In the genomic region with DNA sequence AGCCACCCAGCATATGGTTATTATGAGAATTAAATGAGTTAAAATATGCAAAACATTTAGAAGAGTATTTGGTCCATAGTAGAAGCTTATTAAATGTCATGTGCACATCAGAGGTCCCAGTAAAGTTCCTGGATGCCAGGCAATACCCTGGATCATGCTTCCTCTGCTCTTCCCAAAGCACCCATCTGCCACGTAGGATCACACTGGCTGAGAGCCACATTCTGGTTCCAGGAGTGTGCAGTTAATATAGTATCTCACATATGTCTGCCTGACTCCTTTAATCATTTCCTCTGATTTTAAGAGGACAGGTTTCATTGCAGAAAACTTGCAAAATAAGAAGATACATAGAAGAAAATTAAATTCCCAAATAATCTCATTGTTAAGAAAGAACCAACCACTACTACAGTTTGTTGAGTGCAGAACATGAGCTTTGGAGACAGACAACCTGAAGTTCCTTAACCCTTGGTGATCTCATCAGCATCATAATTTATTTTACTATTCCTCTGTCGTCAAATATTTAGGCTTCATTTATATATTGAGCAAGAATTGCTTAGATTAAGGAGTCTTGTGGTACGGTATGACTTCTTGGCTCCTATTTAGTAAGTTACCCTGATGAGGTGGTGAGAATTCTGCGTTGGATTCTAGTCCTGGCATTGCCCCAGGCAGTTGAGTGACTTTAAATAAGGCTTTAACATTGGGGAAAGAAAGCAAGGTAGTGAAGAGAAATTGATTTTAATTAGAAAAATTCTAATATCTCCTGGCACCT, we compare ENCODE assay signal across 14 cellular contexts. TPM values are rescaled to one million over a fixed set of nuclear protein-coding genes. Genes with fewer than 3 reads are reported as not detected.
"Had no signal": no experiment of that assay in that cellular context is flagged by ENCODE, and none has a peak within 500 bp of the region (broad histone marks: within the 10 kb centered on the region; RNA-seq: fewer than 3 reads in every experiment).

No MANE protein-coding gene starts in this region.

- H3K4me3 ChIP-seq: mucosa of descending colon, spleen had no signal

- ATAC-seq: activated CD8-positive, alpha-beta memory T cell treated with anti-CD3 and anti-CD28 coated beads, Interleukin-2, amount 10 ng/mL, durations not matched to agents 7 days and 5 days; effector memory CD8-positive, alpha-beta T cell; left ventricle myocardium superior; mucosa of descending colon; stimulated activated memory B cell treated with anti-CD40 and anti-IgM and Interleukin-4, amounts not matched to agents 10 μg/mL and 1 μg/mL and 100 μg/mL, for 72 hours had no signal

- H3K9me3 ChIP-seq: mucosa of descending colon, spleen had no signal

- H3K27ac ChIP-seq: spleen had no signal

- H3K36me3 ChIP-seq: spleen had no signal

- DNase-seq: activated CD4-positive, alpha-beta memory T cell treated with anti-CD3 and anti-CD28 coated beads, Interleukin-2, amount 10 ng/mL, durations not matched to agents 7 days and 5 days; activated CD4-positive, alpha-beta T cell treated with anti-CD3 and anti-CD28 coated beads for 48 hours; activated CD4-positive, CD25-positive, alpha-beta regulatory T cell; activated CD8-positive, alpha-beta memory T cell treated with anti-CD3 and anti-CD28 coated beads, Interleukin-2, amount 10 ng/mL, durations not matched to agents 7 days and 5 days; dermis blood vessel endothelial cell; effector memory CD8-positive, alpha-beta T cell; kidney glomerular epithelial cell; left ventricle myocardium superior; mucosa of descending colon; naive B cell; retina; spleen; stimulated activated CD4-positive, alpha-beta T cell treated with anti-CD3 and anti-CD28 coated beads, Interleukin-4, amount 100 ng/mL, for 4 hours had no signal

RNA-seq across cellular contexts. Expression of a gene that starts 12.3 kb away (rescaled TPM):
- total RNA-seq: activated CD8-positive, alpha-beta memory T cell treated with anti-CD3 and anti-CD28 coated beads, Interleukin-2, amount 10 ng/mL, durations not matched to agents 7 days and 5 days had no signal
